24 cellular contexts compared by ENCODE assay signal in genomic region chr14:79009286-79009685, GRCh38.
"Had no signal": no experiment of that assay in that cellular context is flagged by ENCODE, and none has a peak within 500 bp of the region (broad histone marks: within the 10 kb centered on the region; RNA-seq: fewer than 3 reads in every experiment).

No MANE protein-coding gene starts in this region.

- H3K36me3 ChIP-seq: esophagus muscularis mucosa, gastroesophageal sphincter, heart right ventricle, left lung, lower lobe of right lung had no signal

- H3K27ac ChIP-seq: coronary artery, dorsolateral prefrontal cortex, esophagus muscularis mucosa, foreskin keratinocyte, gastroesophageal sphincter, heart right ventricle, left lung, lower lobe of right lung had no signal

- H3K9me3 Mint-ChIP-seq: mesothelial cell of epicardium had no signal

- FAIRE-seq: colon, endothelial cell of umbilical vein, frontal cortex, islet of Langerhans, keratinocyte had no signal

- DNase-seq: dermis blood vessel endothelial cell; dorsolateral prefrontal cortex; effector CD4-positive, alpha-beta T cell; effector memory CD4-positive, alpha-beta T cell; foreskin keratinocyte; glutamatergic neuron; head of caudate nucleus; heart right ventricle; hippocampal formation; left cardiac atrium; left lung; left ventricle myocardium superior; lower lobe of right lung; mesenchymal stem cell; mucosa of descending colon had no signal

- H3K9me3 ChIP-seq: esophagus muscularis mucosa, gastroesophageal sphincter, heart right ventricle, left lung, lower lobe of right lung, mucosa of descending colon had no signal

- H3K27me3 ChIP-seq: dorsolateral prefrontal cortex, esophagus muscularis mucosa, foreskin keratinocyte, gastroesophageal sphincter, left lung had no signal

- H3K36me3 Mint-ChIP-seq: mesothelial cell of epicardium had no signal

- H3K4me3 ChIP-seq: coronary artery, dorsolateral prefrontal cortex, esophagus muscularis mucosa, gastroesophageal sphincter, heart right ventricle, left lung, lower lobe of right lung, mucosa of descending colon had no signal

- ATAC-seq: foreskin keratinocyte, gastroesophageal sphincter, heart right ventricle, left cardiac atrium, left lung, left ventricle myocardium superior, lower lobe of right lung, mucosa of descending colon had no signal

- H3K4me3 Mint-ChIP-seq: mesothelial cell of epicardium had no signal

- H3K27ac Mint-ChIP-seq: mesothelial cell of epicardium had no signal

- H3K4me1 ChIP-seq: heart right ventricle, left lung had no signal
